ENCODE assay signal across 1 cellular context in genomic region chr16:71919033-71919432, GRCh38.
TF ChIP-seq lines count a peak whose summit lies in the region.

No MANE protein-coding gene starts in this region.

TF ChIP-seq in K562, 482 proteins besides CTCF, POLR2A, EP300 and RAD21:
- peak; percentile 87 for TF ChIP-seq SPI1 (IDR thresholded peaks at IDR 0.05; ENCODE audit: borderline replicate concordance, low read depth, low read length)
- no peak for TF ChIP-seq NRF1 (conservative IDR thresholded peaks at IDR 0.05 in 1 of 2, IDR thresholded peaks at IDR 0.05 in 1 of 2)
- no peak for TF ChIP-seq ZNF146 (CRISPR knock-in tag; IDR thresholded peaks at IDR 0.05; ENCODE audit: unreplicated experiment)
- no peak for TF ChIP-seq JUND (IDR thresholded peaks at IDR 0.05; ENCODE audit: borderline replicate concordance, low read depth, low read length)
- TF ChIP-seq JUND (tag; IDR thresholded peaks at IDR 0.05; ENCODE audit: borderline replicate concordance, low read depth, low read length), result no peak
TF ChIP-seq in K562: peak in this region for 1.
